12 cellular contexts compared by ENCODE assay signal in genomic region chr19:4449022-4449825, GRCh38. TPM values are rescaled to one million over a fixed set of nuclear protein-coding genes. Genes with fewer than 3 reads are reported as not detected.
DNase-seq lines count a peak whose midpoint lies in the region; ATAC-seq and TF ChIP-seq lines count a peak whose summit lies in the region.
"Had no signal": no experiment of that assay in that cellular context is flagged by ENCODE, and none has a peak within 500 bp of the region (broad histone marks: within the 10 kb centered on the region; RNA-seq: fewer than 3 reads in every experiment).

No MANE protein-coding gene starts in this region.

- no peaks in the 10 kb centered on the region for H3K9me3 ChIP-seq in body of pancreas
- H3K9me3 ChIP-seq: BLaER1 treated with 17β-estradiol and CSF1 and Interleukin-3, amounts not matched to agents 10 nM and 100 nM; neutrophil had no signal

- no peak overlapping the region for H3K4me3 Mint-ChIP-seq in activated T-helper 17 cell treated with anti-CD3 and anti-CD28 coated beads, Interleukin-2, amount 50 U/mL, for 72 hours
- no peak overlapping the region for H3K4me3 Mint-ChIP-seq in CD14-positive monocyte
- H3K4me3 Mint-ChIP-seq: IgD-negative memory B cell had no signal

- ATAC-seq in body of pancreas (peak; percentile 74), left ventricle myocardium superior (peak; percentile 87), HG03175 (IDR thresholded peaks at IDR 0.05; ENCODE audit: unreplicated experiment) (no peak)
- ATAC-seq in activated T-helper 17 cell treated with anti-CD3 and anti-CD28 coated beads, Interleukin-2, amount 50 U/mL, for 72 hours (replicated peaks) = no peak

- intact Hi-C loops in body of pancreas (cut with DNase I) = no loop called here
- intact Hi-C loops in left ventricle myocardium superior (cut with micrococcal nuclease) = no loop called here
- intact Hi-C loops in CD14-positive monocyte (cut with micrococcal nuclease) = no loop called here

- no peaks in the 10 kb centered on the region for H3K27me3 ChIP-seq in H7 (ENCODE audit: control insufficient read depth, insufficient read depth, low read length)
- H3K27me3 ChIP-seq in body of pancreas = no peaks in the 10 kb centered on the region
- H3K27me3 ChIP-seq in rectal smooth muscle tissue (ENCODE audit: control insufficient read depth, insufficient read depth, low read length) = no peaks in the 10 kb centered on the region
- H3K27me3 ChIP-seq: BLaER1 treated with 17β-estradiol and CSF1 and Interleukin-3, amounts not matched to agents 10 nM and 100 nM; neutrophil had no signal

- H3K4me3 ChIP-seq in H7 (ENCODE audit: insufficient read depth, low read depth, low read length) = no peak overlapping the region
- H3K4me3 ChIP-seq in body of pancreas = no peak overlapping the region
- H3K4me3 ChIP-seq in rectal smooth muscle tissue (ENCODE audit: low read length) = no peak overlapping the region
- H3K4me3 ChIP-seq: BLaER1 treated with 17β-estradiol and CSF1 and Interleukin-3, amounts not matched to agents 10 nM and 100 nM had no signal

- H3K36me3 ChIP-seq in H7 (replicated peaks; ENCODE audit: control insufficient read depth, insufficient read depth, low read length) (peaks cover under 1% of the 10 kb centered on the region), body of pancreas (replicated peaks in 1 of 2; ENCODE audit: insufficient read depth in 1 of 2, low read depth in 2 of 2) (peaks cover 12 to 59% of the 10 kb centered on the region in 2 donors), rectal smooth muscle tissue (ENCODE audit: control insufficient read depth, insufficient read depth, low read length) (peaks cover 38% of the 10 kb centered on the region)

- H3K27ac Mint-ChIP-seq in activated T-helper 17 cell treated with anti-CD3 and anti-CD28 coated beads, Interleukin-2, amount 50 U/mL, for 72 hours = no peak overlapping the region
- H3K27ac Mint-ChIP-seq in CD14-positive monocyte = peak overlapping the region in 1 of 7 donors; percentile 3

- no peaks in the 10 kb centered on the region for H3K9me3 Mint-ChIP-seq in activated T-helper 17 cell treated with anti-CD3 and anti-CD28 coated beads, Interleukin-2, amount 50 U/mL, for 72 hours
- no peaks in the 10 kb centered on the region for H3K9me3 Mint-ChIP-seq in CD14-positive monocyte
- H3K9me3 Mint-ChIP-seq: IgD-negative memory B cell had no signal

- TF ChIP-seq POLR2A in body of pancreas (IDR thresholded peaks at IDR 0.05) = peak in 2 of 3 donors; percentile 6 to 13

- TF ChIP-seq CTCF in body of pancreas (IDR thresholded peaks at IDR 0.05) (peak in 4 of 7 experiments; percentile 27 to 40 (median 32)), CD14-positive monocyte (IDR thresholded peaks at IDR 0.05) (no peak)

- peak overlapping the region; percentile 61 to 83 (median 77) for H3K27ac ChIP-seq in body of pancreas
- H3K27ac ChIP-seq in rectal smooth muscle tissue (ENCODE audit: low read depth, low read length) = peak overlapping the region; percentile 56
- H3K27ac ChIP-seq: BLaER1 treated with 17β-estradiol and CSF1 and Interleukin-3, amounts not matched to agents 10 nM and 100 nM; neutrophil; WERI-Rb-1 had no signal

- 38 to 49% methylated on average over 19 to 27 of the region's 27 CpGs for WGBS in body of pancreas, 2 donors

- H3K27me3 Mint-ChIP-seq in activated T-helper 17 cell treated with anti-CD3 and anti-CD28 coated beads, Interleukin-2, amount 50 U/mL, for 72 hours = no peaks in the 10 kb centered on the region
- peaks cover 0 to 4% (median 0%) of the 10 kb centered on the region in 3 donors for H3K27me3 Mint-ChIP-seq in CD14-positive monocyte (ENCODE audit: low read depth in 3 of 3)
- H3K27me3 Mint-ChIP-seq: IgD-negative memory B cell had no signal

- H3K9ac ChIP-seq in rectal smooth muscle tissue (ENCODE audit: low read length) = no peak overlapping the region
- H3K9ac ChIP-seq: BLaER1 treated with 17β-estradiol and CSF1 and Interleukin-3, amounts not matched to agents 10 nM and 100 nM had no signal

- H3K36me3 Mint-ChIP-seq in activated T-helper 17 cell treated with anti-CD3 and anti-CD28 coated beads, Interleukin-2, amount 50 U/mL, for 72 hours (ENCODE audit: low read depth) = peaks cover 45% of the 10 kb centered on the region
- peaks cover 68 to 95% of the 10 kb centered on the region in 2 donors for H3K36me3 Mint-ChIP-seq in CD14-positive monocyte
- H3K36me3 Mint-ChIP-seq: IgD-negative memory B cell had no signal

- peaks cover 27% of the 10 kb centered on the region for H3K4me1 ChIP-seq in body of pancreas
- no peaks in the 10 kb centered on the region for H3K4me1 ChIP-seq in rectal smooth muscle tissue (ENCODE audit: control insufficient read depth, insufficient read depth, low read length)

- DNase-seq in H7 (peak; percentile 72), body of pancreas (peak; percentile 76 to 86 (median 84)), left ventricle myocardium superior (peak; percentile 90), CD14-positive monocyte (ENCODE audit: low spot score) (no peak), HT-29 (ENCODE audit: low spot score) (no peak)
- DNase-seq: WERI-Rb-1 had no signal

- no peaks in the 10 kb centered on the region for H3K4me1 Mint-ChIP-seq in activated T-helper 17 cell treated with anti-CD3 and anti-CD28 coated beads, Interleukin-2, amount 50 U/mL, for 72 hours
- H3K4me1 Mint-ChIP-seq in CD14-positive monocyte = no peaks in the 10 kb centered on the region

RNA-seq across cellular contexts. Expression of gene UBXN6, which starts 8.4 kb away (rescaled TPM):
- 36.0 and 41.8 TPM in 2 replicates for total RNA-seq in H7 (2014; rRNA removed; shearing (Covaris generic))
- total RNA-seq in body of pancreas = 100 to 1,000 TPM in 1 of 2 donors, 10 to 100 TPM in 1; 64.6 to 107 TPM
- 127 TPM for total RNA-seq in left ventricle myocardium superior
- 10 to 100 TPM; 37.4 to 40.1 TPM for total RNA-seq in activated T-helper 17 cell treated with anti-CD3 and anti-CD28 coated beads, Interleukin-2, amount 50 U/mL, for 72 hours
- polyA plus RNA-seq in CD14-positive monocyte = 1 to 10 TPM; 3.8 to 5.4 TPM
- total RNA-seq in HT-29 (2014; rRNA removed; shearing (Covaris generic)) = 84.8 and 85.4 TPM in 2 replicates

RNA-seq across cellular contexts. Expression of gene HDGFL2, which starts 22.9 kb away (rescaled TPM):
- 111 and 116 TPM in 2 replicates for total RNA-seq in H7 (2014; rRNA removed; shearing (Covaris generic))
- total RNA-seq in body of pancreas (10 to 100 TPM; 24.9 to 33.6 TPM), left ventricle myocardium superior (30.3 TPM)
- 10 to 100 TPM; 30.7 to 39.3 TPM for total RNA-seq in activated T-helper 17 cell treated with anti-CD3 and anti-CD28 coated beads, Interleukin-2, amount 50 U/mL, for 72 hours
- polyA plus RNA-seq in CD14-positive monocyte = 10 to 100 TPM in 1 of 2 donors, 1 to 10 TPM in 1; 7.0 to 10.5 TPM
- total RNA-seq in HT-29 (2014; rRNA removed; shearing (Covaris generic)) = 56.1 and 67.0 TPM in 2 replicates

RNA-seq across cellular contexts. Expression of gene CHAF1A, which starts 46.8 kb away (rescaled TPM):
- total RNA-seq in H7 (2014; rRNA removed; shearing (Covaris generic)) = 121 and 122 TPM in 2 replicates
- 1 to 10 TPM; 3.4 to 6.3 TPM for total RNA-seq in body of pancreas
- total RNA-seq in left ventricle myocardium superior = 7.2 TPM
- total RNA-seq in activated T-helper 17 cell treated with anti-CD3 and anti-CD28 coated beads, Interleukin-2, amount 50 U/mL, for 72 hours = 10 to 100 TPM; 67.9 to 96.7 TPM
- polyA plus RNA-seq in CD14-positive monocyte = 1 to 10 TPM; 4.4 to 5.4 TPM
- 49.7 and 63.7 TPM in 2 replicates for total RNA-seq in HT-29 (2014; rRNA removed; shearing (Covaris generic))

RNA-seq across cellular contexts. Expression of gene SH3GL1, which starts 48.9 kb away (rescaled TPM):
- 73.1 and 97.7 TPM in 2 replicates for total RNA-seq in H7 (2014; rRNA removed; shearing (Covaris generic))
- 10 to 100 TPM; 20.4 to 22.6 TPM for total RNA-seq in body of pancreas
- total RNA-seq in left ventricle myocardium superior = 19.1 TPM
- total RNA-seq in activated T-helper 17 cell treated with anti-CD3 and anti-CD28 coated beads, Interleukin-2, amount 50 U/mL, for 72 hours = 10 to 100 TPM; 49.1 to 67.1 TPM
- 10 to 100 TPM; 14.0 to 15.0 TPM for polyA plus RNA-seq in CD14-positive monocyte
- 43.5 and 55.5 TPM in 2 replicates for total RNA-seq in HT-29 (2014; rRNA removed; shearing (Covaris generic))

Comparison
In these comparisons a context has a peak if more than half of its experiments do, and no peak if none do; other contexts are left out.
1. DNase-seq: peak in H7 (single experiment), body of pancreas (4 of 4) and left ventricle myocardium superior (single experiment); none in CD14-positive monocyte (single experiment) and HT-29 (single experiment).
2. ATAC-seq: peak in body of pancreas (single experiment) and left ventricle myocardium superior (single experiment); none in activated T-helper 17 cell treated with anti-CD3 and anti-CD28 coated beads, Interleukin-2, amount 50 U/mL, for 72 hours (single experiment) and HG03175 (single experiment).